ENCODE assay signal across 8 cellular contexts in genomic region chr20:22403860-22404608, GRCh38.
DNase-seq lines count a peak whose midpoint lies in the region; ATAC-seq, FAIRE-seq and TF ChIP-seq lines count a peak whose summit lies in the region.

No MANE protein-coding gene starts in this region.

- peaks cover 0 to 65% (median 32%) of the 10 kb centered on the region in 45 donors for H3K27me3 ChIP-seq in dorsolateral prefrontal cortex
- peaks cover 10% of the 10 kb centered on the region for H3K27me3 ChIP-seq in neuron (ENCODE audit: insufficient read depth, low read length)
- no peaks in the 10 kb centered on the region for H3K27me3 ChIP-seq in ovary

- no peak for TF ChIP-seq EP300 in ovary (IDR thresholded peaks at IDR 0.05)

- H3K4me3 ChIP-seq in dorsolateral prefrontal cortex (peak overlapping the region; percentile 0 to 64 (median 41)), neuron (ENCODE audit: low read length) (peak overlapping the region; percentile 13), ovary (no peak overlapping the region)

- H3K27ac ChIP-seq in dorsolateral prefrontal cortex (no peak overlapping the region), ovary (no peak overlapping the region)

- H3K36me3 ChIP-seq in neuron (ENCODE audit: insufficient read depth, low read length): no peaks in the 10 kb centered on the region
- no peaks in the 10 kb centered on the region for H3K36me3 ChIP-seq in ovary

- ATAC-seq in HG03039 (IDR thresholded peaks at IDR 0.05; ENCODE audit: unreplicated experiment) (no peak), HG02763 (IDR thresholded peaks at IDR 0.05; ENCODE audit: unreplicated experiment) (no peak)

- no peaks in the 10 kb centered on the region for H3K9me3 ChIP-seq in neuron (ENCODE audit: low read length)
- no peaks in the 10 kb centered on the region for H3K9me3 ChIP-seq in ovary

- peaks cover 17% of the 10 kb centered on the region for H3K4me1 ChIP-seq in neuron (ENCODE audit: insufficient read depth, low read length)
- H3K4me1 ChIP-seq in ovary (ENCODE audit: insufficient read depth): peaks cover 2% of the 10 kb centered on the region

- DNase-seq in DMS53 (lab: John Stamatoyannopoulos, UW) (peak; percentile 80), NCI-H2029 (lab: John Stamatoyannopoulos, UW) (peak; percentile 26), dorsolateral prefrontal cortex (no peak), ovary (no peak), GM19239 (ENCODE audit: insufficient read length, low spot score) (no peak)

- peak overlapping the region; percentile 23 for H2AFZ ChIP-seq in neuron (ENCODE audit: low read depth, low read length)

- TF ChIP-seq CTCF in dorsolateral prefrontal cortex (IDR thresholded peaks at IDR 0.05 in 54 of 56, conservative IDR thresholded peaks at IDR 0.05 in 2 of 56; ENCODE audit: low read depth in 1 of 56, partially characterized antibody in 56 of 56): no peak
- no peak for TF ChIP-seq CTCF in ovary (IDR thresholded peaks at IDR 0.05)

- TF ChIP-seq POLR2A in ovary (IDR thresholded peaks at IDR 0.05): no peak

- 4 to 7% (median 6%) methylated on average over 12 of the region's 12 CpGs for WGBS in ovary, 3 donors

- intact Hi-C loops in dorsolateral prefrontal cortex (cut with DNase I): no loop called here
- intact Hi-C loops in ovary (cut with DNase I): no loop called here

- FAIRE-seq in GM19239 (lab: Jason Lieb, UNC): no peak

Comparison
In these comparisons a context has a peak if more than half of its experiments do, and no peak if none do; other contexts are left out.
1. DNase-seq: peak in DMS53 (single experiment) and NCI-H2029 (single experiment); none in dorsolateral prefrontal cortex (0 of 10), ovary (0 of 5) and GM19239 (single experiment).